18 cellular contexts compared by ENCODE assay signal in genomic region chr5:118208031-118208453, GRCh38.
"Had no signal": no experiment of that assay in that cellular context is flagged by ENCODE, and none has a peak within 500 bp of the region (broad histone marks: within the 10 kb centered on the region; RNA-seq: fewer than 3 reads in every experiment).

No MANE protein-coding gene starts in this region.

- H3K27me3 ChIP-seq: gastrocnemius medialis, heart right ventricle, tibial nerve had no signal

- H3K4me3 Mint-ChIP-seq: nephron; stimulated activated effector memory CD8-positive, alpha-beta T cell treated with anti-CD3 and anti-CD28 coated beads, Interleukin-12 subunit alpha, Interleukin-12 subunit beta, amount 100 ng/mL, for 72 hours; stimulated activated naive CD8-positive, alpha-beta T cell treated with anti-CD3 and anti-CD28 coated beads, Interleukin-15, Interleukin-2, amounts not matched to agents 100 ng/mL and 50 ng/mL, for 24 hours had no signal

- H3K36me3 Mint-ChIP-seq: stimulated activated effector memory CD8-positive, alpha-beta T cell treated with anti-CD3 and anti-CD28 coated beads, Interleukin-12 subunit alpha, Interleukin-12 subunit beta, amount 100 ng/mL, for 72 hours had no signal

- H3K4me1 Mint-ChIP-seq: naive B cell; nephron; stimulated activated effector memory CD8-positive, alpha-beta T cell treated with anti-CD3 and anti-CD28 coated beads, Interleukin-12 subunit alpha, Interleukin-12 subunit beta, amount 100 ng/mL, for 72 hours had no signal

- H3K27ac ChIP-seq: gastrocnemius medialis, heart right ventricle, psoas muscle, tibial nerve had no signal

- DNase-seq: central memory CD4-positive, alpha-beta T cell; effector memory CD4-positive, alpha-beta T cell; gastrocnemius medialis; hypothalamus; mesendoderm; naive B cell; retina; small intestine; stimulated activated CD4-positive, alpha-beta T cell treated with anti-CD3 and anti-CD28 coated beads, Interleukin-4, amount 100 ng/mL, for 1 hour; stimulated activated CD8-positive, alpha-beta memory T cell treated with anti-CD3 and anti-CD28 coated beads, Interleukin-4, amount 100 ng/mL, for 48 hours had no signal

- H3K36me3 ChIP-seq: gastrocnemius medialis, heart right ventricle, tibial nerve had no signal

- H3K4me3 ChIP-seq: gastrocnemius medialis, heart right ventricle, psoas muscle, tibial nerve had no signal

- H3K9me3 ChIP-seq: gastrocnemius medialis had no signal

- ATAC-seq: esophagus mucosa; gastrocnemius medialis; heart right ventricle; left lobe of liver; psoas muscle; stimulated activated effector memory CD8-positive, alpha-beta T cell treated with anti-CD3 and anti-CD28 coated beads, Interleukin-12 subunit alpha, Interleukin-12 subunit beta, amount 100 ng/mL, for 72 hours had no signal

- H3K4me1 ChIP-seq: gastrocnemius medialis, heart right ventricle, psoas muscle, tibial nerve had no signal

- H3K27me3 Mint-ChIP-seq: naive B cell; stimulated activated naive CD8-positive, alpha-beta T cell treated with anti-CD3 and anti-CD28 coated beads, Interleukin-15, Interleukin-2, amounts not matched to agents 100 ng/mL and 50 ng/mL, for 24 hours had no signal

- H3K27ac Mint-ChIP-seq: naive B cell; nephron; stimulated activated effector memory CD8-positive, alpha-beta T cell treated with anti-CD3 and anti-CD28 coated beads, Interleukin-12 subunit alpha, Interleukin-12 subunit beta, amount 100 ng/mL, for 72 hours; stimulated activated naive CD8-positive, alpha-beta T cell treated with anti-CD3 and anti-CD28 coated beads, Interleukin-15, Interleukin-2, amounts not matched to agents 100 ng/mL and 50 ng/mL, for 24 hours had no signal
